1 cellular context compared by ENCODE assay signal in the genomic region with DNA sequence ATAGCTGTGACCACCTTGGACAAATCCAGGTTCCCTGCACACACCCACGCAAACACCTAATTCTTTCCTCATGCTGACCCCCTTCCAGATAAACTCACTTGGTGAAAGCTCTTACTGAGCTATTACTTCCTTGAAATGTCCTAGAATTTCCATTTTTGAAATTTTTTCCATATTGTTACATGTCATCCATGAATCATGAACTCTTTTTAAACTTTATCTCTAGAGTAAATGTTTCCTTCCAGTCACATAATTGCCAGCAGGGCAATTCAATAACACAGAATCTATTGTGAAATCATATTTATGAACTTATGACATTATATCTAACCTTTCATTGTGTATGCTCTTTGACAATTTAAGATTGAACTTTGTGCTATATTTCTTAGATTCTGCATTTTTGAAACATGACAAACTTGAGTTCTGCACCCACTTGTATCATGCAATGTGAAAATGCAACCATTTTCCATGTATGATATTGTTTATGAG.
TF ChIP-seq lines count a peak whose summit lies in the region.

No MANE protein-coding gene starts in this region.

TF ChIP-seq in endothelial cell of umbilical vein, 7 proteins besides CTCF, POLR2A, EP300 and RAD21:
- TF ChIP-seq, protein P1, sequence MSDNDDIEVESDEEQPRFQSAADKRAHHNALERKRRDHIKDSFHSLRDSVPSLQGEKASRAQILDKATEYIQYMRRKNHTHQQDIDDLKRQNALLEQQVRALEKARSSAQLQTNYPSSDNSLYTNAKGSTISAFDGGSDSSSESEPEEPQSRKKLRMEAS (IDR thresholded peaks at IDR 0.05; ENCODE audit: insufficient read depth, insufficient read length): no peak
- peak; percentile 31 for TF ChIP-seq JUN (IDR thresholded peaks at IDR 0.05; ENCODE audit: borderline replicate concordance, insufficient read depth, insufficient read length, low read depth)
